8 cellular contexts compared by ENCODE assay signal in genomic region chr19:35645680-35646511, GRCh38. TPM values are rescaled to one million over a fixed set of nuclear protein-coding genes. Genes with fewer than 3 reads are reported as not detected.
A peak's percentile ranks its signal among the peaks of the same experiment; 100 is the strongest.
DNase-seq lines count a peak whose midpoint lies in the region; ATAC-seq and TF ChIP-seq lines count a peak whose summit lies in the region.
"Had no signal": no experiment of that assay in that cellular context is flagged by ENCODE, and none has a peak within 500 bp of the region (broad histone marks: within the 10 kb centered on the region; RNA-seq: fewer than 3 reads in every experiment).

No MANE protein-coding gene starts in this region.

- no peaks in the 10 kb centered on the region for H3K9me3 ChIP-seq in Panc1 (ENCODE audit: control insufficient read depth, insufficient read depth, low read depth, low read length)

- intact Hi-C loops in Panc1 (cut with micrococcal nuclease; ENCODE audit: unreplicated experiment), result no loop called here

- H3K36me3 ChIP-seq in Panc1 (ENCODE audit: control insufficient read depth, insufficient read depth, low read length), result peaks cover 7% of the 10 kb centered on the region; the same call in 1 of the 2 replicates
- H3K36me3 ChIP-seq in mesendoderm (ENCODE audit: control insufficient read depth, insufficient read depth, low read length), result no peaks in the 10 kb centered on the region

- no peak for ATAC-seq in Panc1
- no peak for ATAC-seq in GM19467 (IDR thresholded peaks at IDR 0.05; ENCODE audit: unreplicated experiment)
- ATAC-seq in HG02840 (IDR thresholded peaks at IDR 0.05; ENCODE audit: low FRiP score, unreplicated experiment), result no peak

- in situ Hi-C loops in Panc1 (cut with HindIII; ENCODE audit: low pct_unique_long_range_greater_than_20kb, low sequenced_read_pairs), result no loop called here

- H2AK5ac ChIP-seq in mesendoderm (ENCODE audit: low read length), result no peak overlapping the region

- WGBS in mesendoderm (ENCODE audit: extremely low coverage, insufficient coverage, low lambda C conversion rate), result no CpG with 5 or more reads among the region's 7 CpGs

- H4K8ac ChIP-seq in mesendoderm (ENCODE audit: low read depth, low read length), result no peak overlapping the region

- peaks cover 25% of the 10 kb centered on the region for H3K4me1 Mint-ChIP-seq in chondrocyte (ENCODE audit: low read depth)

- H3K27ac ChIP-seq in C4-2B (peak overlapping the region; percentile 82; the same call in 1 of the 2 replicates), Panc1 (ENCODE audit: low read length) (peak overlapping the region; percentile 10), mesendoderm (ENCODE audit: low read depth, low read length) (no peak overlapping the region)

- BruUV-seq in Panc1 (replicated peaks; lab: Mats Ljungman, UMichigan), result no TSS peak

- H2BK15ac ChIP-seq in mesendoderm (replicated peaks; ENCODE audit: low read depth), result no peak overlapping the region

- peaks cover 9% of the 10 kb centered on the region for H3K79me2 ChIP-seq in mesendoderm (ENCODE audit: control insufficient read depth, insufficient read depth, low read length)

- H3K56ac ChIP-seq in mesendoderm (ENCODE audit: low read length), result peak overlapping the region; percentile 70

- POLR2A ChIA-PET in Panc1 (lab: Charles Lee), result no interaction called here

- H2BK5ac ChIP-seq in mesendoderm (ENCODE audit: low read length), result no peak overlapping the region

- no peak overlapping the region for H3K27ac Mint-ChIP-seq in chondrocyte (ENCODE audit: unreplicated experiment)

- H3K4me3 ChIP-seq in Panc1 (ENCODE audit: low read depth in 2 of 2, low read length in 2 of 2), result peak overlapping the region in 1 of 2 experiments; percentile 79; a peak in 1 of 4 replicates
- no peak overlapping the region for H3K4me3 ChIP-seq in mesendoderm (ENCODE audit: low read length)

- H3K36me3 Mint-ChIP-seq in chondrocyte (ENCODE audit: low read depth), result no peaks in the 10 kb centered on the region

- no peaks in the 10 kb centered on the region for H3K27me3 Mint-ChIP-seq in chondrocyte (ENCODE audit: low read depth)

- H3K4me1 ChIP-seq in Panc1 (ENCODE audit: control insufficient read depth, insufficient read depth, low read length) (peaks cover 24% of the 10 kb centered on the region), mesendoderm (ENCODE audit: control insufficient read depth, low read depth, low read length) (peaks cover 13% of the 10 kb centered on the region)

- no peak for TF ChIP-seq CTCF in C4-2B (conservative IDR thresholded peaks at IDR 0.05)
- no peak for TF ChIP-seq CTCF in Panc1 (IDR thresholded peaks at IDR 0.05)
- no peak for TF ChIP-seq CTCF in chondrocyte (IDR thresholded peaks at IDR 0.05)

- no peak overlapping the region for H3K4me3 Mint-ChIP-seq in chondrocyte (ENCODE audit: unreplicated experiment)

- peak overlapping the region; percentile 18 for H3K4ac ChIP-seq in mesendoderm (ENCODE audit: low read depth, low read length)

- H3K79me1 ChIP-seq in mesendoderm (ENCODE audit: low read length), result peaks cover 8% of the 10 kb centered on the region

- no peak overlapping the region for H3K9ac ChIP-seq in mesendoderm (ENCODE audit: low read length)

- CTCF ChIA-PET in Panc1 (lab: Charles Lee), result interaction anchor here (1.8 kb wide), 1 partner anchor 97 kb away, joined by 4 read pairs; no protein-coding TSS in a partner anchor

- H3K9me3 Mint-ChIP-seq in chondrocyte (ENCODE audit: low read depth), result no peaks in the 10 kb centered on the region
- H3K9me3 Mint-ChIP-seq: activated naive CD4-positive, alpha-beta T cell treated with anti-CD3 and anti-CD28 coated beads, Interleukin-2, amount 50 U/mL, for 72 hours had no signal

- H2BK120ac ChIP-seq in mesendoderm (ENCODE audit: low read depth, low read length), result no peak overlapping the region

- H4K5ac ChIP-seq in mesendoderm (ENCODE audit: low read length), result no peak overlapping the region

- H3K4me2 ChIP-seq in mesendoderm (ENCODE audit: low read length), result no peak overlapping the region

- no peak overlapping the region for H3K18ac ChIP-seq in mesendoderm (ENCODE audit: low read length)

- no peak for DNase-seq in Panc1 (ENCODE audit: low read depth, low spot score)
- DNase-seq in mesendoderm, result peak; percentile 33
- no peak for DNase-seq in chondrocyte (ENCODE audit: low spot score)

- H3K23ac ChIP-seq in mesendoderm (ENCODE audit: low read length), result no peak overlapping the region

- no peaks in the 10 kb centered on the region for H3K27me3 ChIP-seq in Panc1 (ENCODE audit: control insufficient read depth, insufficient read depth, low read length)
- H3K27me3 ChIP-seq in mesendoderm (ENCODE audit: insufficient read depth, low read length, poor library complexity), result no peaks in the 10 kb centered on the region

RNA-seq across cellular contexts. Expression of gene COX6B1, which starts 2.2 kb away (rescaled TPM):
- 835 TPM for total RNA-seq in Panc1 (2021; ENCODE audit: unreplicated experiment)
- 771 TPM for polyA plus RNA-seq in Panc1 (2012; ENCODE audit: insufficient read length)
- polyA plus RNA-seq in mesendoderm (2013, experiment 1 of 2), result 609 TPM
- polyA plus RNA-seq in mesendoderm (2013, experiment 2 of 2), result 620 TPM
- total RNA-seq in chondrocyte, result 266 to 279 TPM (median 268 TPM) in 3 replicates

RNA-seq across cellular contexts. Expression of gene ETV2, which starts 4.4 kb away (rescaled TPM):
- total RNA-seq in Panc1 (2021; ENCODE audit: unreplicated experiment) (2.8 TPM), chondrocyte (1.5 to 1.7 TPM (median 1.6 TPM) in 3 replicates)
- 3.5 TPM for polyA plus RNA-seq in Panc1 (2012; ENCODE audit: insufficient read length)
- polyA plus RNA-seq in mesendoderm (2013, experiment 1 of 2), result 1.1 TPM
- 1.4 TPM for polyA plus RNA-seq in mesendoderm (2013, experiment 2 of 2)

RNA-seq across cellular contexts. Expression of gene RBM42, which starts 17.1 kb away (rescaled TPM):
- total RNA-seq in Panc1 (2021; ENCODE audit: unreplicated experiment) (180 TPM), chondrocyte (75.4 to 92.2 TPM (median 91.3 TPM) in 3 replicates)
- polyA plus RNA-seq in Panc1 (2012; ENCODE audit: insufficient read length), result 207 TPM
- polyA plus RNA-seq in mesendoderm (2013, experiment 1 of 2), result 42.3 TPM
- 42.8 TPM for polyA plus RNA-seq in mesendoderm (2013, experiment 2 of 2)

RNA-seq across cellular contexts. Expression of gene UPK1A, which starts 20.4 kb away (rescaled TPM):
- 0.67 TPM for total RNA-seq in Panc1 (2021; ENCODE audit: unreplicated experiment)
- polyA plus RNA-seq in Panc1 (2012; ENCODE audit: insufficient read length), result 3.1 TPM
- 0.22 TPM for polyA plus RNA-seq in mesendoderm (2013, experiment 1 of 2)
- 0.31 TPM for polyA plus RNA-seq in mesendoderm (2013, experiment 2 of 2)
- 0.65 TPM in 1 of 3 replicates, not detected in the others for total RNA-seq in chondrocyte
- total RNA-seq: lung microvascular endothelial cell had no signal

RNA-seq across cellular contexts. Expression of gene HAUS5, which starts 33.4 kb away (rescaled TPM):
- total RNA-seq in Panc1 (2021; ENCODE audit: unreplicated experiment) (23.2 TPM), chondrocyte (7.7 to 17.2 TPM (median 8.4 TPM) in 3 replicates)
- 24.8 TPM for polyA plus RNA-seq in Panc1 (2012; ENCODE audit: insufficient read length)
- 12.4 TPM for polyA plus RNA-seq in mesendoderm (2013, experiment 1 of 2)
- 11.9 TPM for polyA plus RNA-seq in mesendoderm (2013, experiment 2 of 2)
